24 cellular contexts compared by ENCODE assay signal in genomic region chrX:99938464-99938863, GRCh38.
"Had no signal": no experiment of that assay in that cellular context is flagged by ENCODE, and none has a peak within 500 bp of the region (broad histone marks: within the 10 kb centered on the region; RNA-seq: fewer than 3 reads in every experiment).

No MANE protein-coding gene starts in this region.

- H3K9me3 ChIP-seq: esophagus squamous epithelium, gastrocnemius medialis, heart right ventricle, lower lobe of right lung, mucosa of descending colon had no signal

- H3K36me3 ChIP-seq: esophagus squamous epithelium, gastrocnemius medialis, heart right ventricle, lower lobe of right lung had no signal

- H3K27me3 Mint-ChIP-seq: central memory CD8-positive, alpha-beta T cell; effector memory CD8-positive, alpha-beta T cell had no signal

- H3K27ac Mint-ChIP-seq: dendritic cell treated with granulocyte-macrophage colony-stimulating factor and Interleukin-4, amounts not matched to agents 40 ng/mL and 50 ng/mL, for 4 days; effector memory CD8-positive, alpha-beta T cell; endodermal cell; mesothelial cell of epicardium had no signal

- H3K27me3 ChIP-seq: esophagus squamous epithelium, gastrocnemius medialis had no signal

- H3K36me3 Mint-ChIP-seq: mesothelial cell of epicardium had no signal

- H3K27ac ChIP-seq: coronary artery, epithelial cell of prostate, esophagus squamous epithelium, gastrocnemius medialis, heart right ventricle, lower lobe of right lung had no signal

- H3K9me3 Mint-ChIP-seq: dendritic cell treated with granulocyte-macrophage colony-stimulating factor and Interleukin-4, amounts not matched to agents 40 ng/mL and 50 ng/mL, for 4 days; endodermal cell; mesothelial cell of epicardium had no signal

- H3K4me3 ChIP-seq: coronary artery, esophagus squamous epithelium, gastrocnemius medialis, heart right ventricle, lower lobe of right lung, mucosa of descending colon had no signal

- ATAC-seq: effector memory CD8-positive, alpha-beta T cell; esophagus mucosa; gastrocnemius medialis; heart right ventricle; left ventricle myocardium superior; lower lobe of right lung; mucosa of descending colon had no signal

- H3K4me1 ChIP-seq: esophagus squamous epithelium, gastrocnemius medialis, heart right ventricle, lower lobe of right lung had no signal

- H3K4me3 Mint-ChIP-seq: central memory CD8-positive, alpha-beta T cell; dendritic cell treated with granulocyte-macrophage colony-stimulating factor and Interleukin-4, amounts not matched to agents 40 ng/mL and 50 ng/mL, for 4 days; effector memory CD8-positive, alpha-beta T cell; mesothelial cell of epicardium had no signal

- H3K4me1 Mint-ChIP-seq: central memory CD8-positive, alpha-beta T cell; mesothelial cell of epicardium had no signal

- DNase-seq: cerebellar nuclear complex; effector CD8-positive, alpha-beta T cell; effector memory CD8-positive, alpha-beta T cell; endodermal cell; erythroblast; esophagus squamous epithelium; foreskin fibroblast; foreskin melanocyte; gastrocnemius medialis; glutamatergic neuron; head of caudate nucleus; heart right ventricle; hippocampal formation; kidney glomerular epithelial cell; left ventricle myocardium superior; lower lobe of right lung; mesenchymal stem cell; mucosa of descending colon had no signal
